Comparison of ENCODE assay signal across 10 cellular contexts in genomic region chr17:42698736-42699414, GRCh38. TPM values are rescaled to one million over a fixed set of nuclear protein-coding genes. Genes with fewer than 3 reads are reported as not detected.
DNase-seq lines count a peak whose midpoint lies in the region; ATAC-seq, FAIRE-seq and TF ChIP-seq lines count a peak whose summit lies in the region.
"Had no signal": no experiment of that assay in that cellular context is flagged by ENCODE, and none has a peak within 500 bp of the region (broad histone marks: within the 10 kb centered on the region; RNA-seq: fewer than 3 reads in every experiment).

No MANE protein-coding gene starts in this region.

- peak; percentile 95 for DNase-seq in AG08395 (ENCODE audit: low spot score)
- peak; percentile 67 for DNase-seq in HT1080 (ENCODE audit: low read depth)
- DNase-seq in GM12878 (ENCODE audit: low read depth, low spot score), result no peak
- DNase-seq in left kidney (ENCODE audit: low read depth, low spot score), result peak; percentile 74
- DNase-seq in LoVo (ENCODE audit: low spot score), result no peak
- DNase-seq: activated CD4-positive, alpha-beta T cell treated with anti-CD3 and anti-CD28 coated beads, Interleukin-2, amount 50 U/mL, for 48 hours had no signal

- TF ChIP-seq RAD21 in GM12878 (IDR thresholded peaks at IDR 0.05; ENCODE audit: insufficient read depth, low read depth, low read length), result no peak

- no peak for TF ChIP-seq CTCF in GM12878 (IDR thresholded peaks at IDR 0.05 in 2 of 3, conservative IDR thresholded peaks at IDR 0.05 in 1 of 3; ENCODE audit: control insufficient read depth in 2 of 3, extremely low read depth in 1 of 3, insufficient read depth in 1 of 3, low read depth in 3 of 3, low read length in 3 of 3)

- SMC1A ChIA-PET in GM12878 (lab: Charles Lee; ENCODE audit: uncharacterized antibody, unreplicated experiment), result no interaction called here

- H3K36me3 ChIP-seq in GM12878 (ENCODE audit: control insufficient read depth in 2 of 2, insufficient read depth in 2 of 2, low read length in 1 of 2), result peaks cover 16 to 40% of the 10 kb centered on the region in 2 experiments

- POLR2A ChIA-PET in GM12878 (lab: Charles Lee), result interaction anchor here (0.6 to 2.4 kb wide), 5 partner anchors 15 to 129 kb away, joined by 3 to 7 read pairs (median 4); partner anchors contain the start of gene TUBG1

- ATAC-seq in GM12878 (no peak), HG03175 (IDR thresholded peaks at IDR 0.05; ENCODE audit: unreplicated experiment) (no peak), GM19455 (IDR thresholded peaks at IDR 0.05; ENCODE audit: unreplicated experiment) (no peak), HG02840 (IDR thresholded peaks at IDR 0.05; ENCODE audit: low FRiP score, unreplicated experiment) (no peak)

- 0 out of 2 replicates have a peak, but pooled peaks have one; percentile 14 for TF ChIP-seq POLR2A in GM12878 (IDR thresholded peaks at IDR 0.05; ENCODE audit: low read depth, low read length)

- CTCF ChIA-PET in GM12878 (lab: Yijun Ruan, JAX), result interaction anchor here (0.6 to 1.5 kb wide), 2 partner anchors 15 to 166 kb away, joined by 3 read pairs; no protein-coding TSS in a partner anchor

- no peaks in the 10 kb centered on the region for H4K20me1 ChIP-seq in GM12878 (ENCODE audit: control insufficient read depth, insufficient read depth)

- no peaks in the 10 kb centered on the region; the same call in 1 of the 2 replicates for H3K79me2 ChIP-seq in GM12878 (ENCODE audit: control insufficient read depth, insufficient read depth, low read length)

- TF ChIP-seq EP300 in GM12878 (IDR thresholded peaks at IDR 0.05; ENCODE audit: borderline replicate concordance in 1 of 2, control insufficient read depth in 1 of 2, low read depth in 2 of 2, low read length in 2 of 2), result no peak

- TSS peak; percentile 85 for BruUV-seq in GM12878 (replicated peaks; lab: Mats Ljungman, UMichigan)

- H3K4me1 ChIP-seq in GM12878 (ENCODE audit: control insufficient read depth, insufficient read depth, low read length), result peaks cover 21% of the 10 kb centered on the region

- H3K9me3 ChIP-seq in GM12878 (replicated peaks; ENCODE audit: control insufficient read depth, insufficient read depth, low read length), result no peaks in the 10 kb centered on the region

- WGBS in GM12878 (ENCODE audit: insufficient coverage, insufficient replicate concordance, low lambda C conversion rate, missing lambda C conversion rate), result 72% methylated on average over 2 of the region's 2 CpGs

- no peak overlapping the region for H2AFZ ChIP-seq in GM12878 (ENCODE audit: control insufficient read depth, low read depth, low read length)

- intact Hi-C loops in GM12878 (cut with micrococcal nuclease; ENCODE audit: unreplicated experiment), result no loop called here

- no peaks in the 10 kb centered on the region for H3K27me3 ChIP-seq in GM12878 (replicated peaks in 1 of 2; ENCODE audit: control insufficient read depth in 2 of 2, insufficient read depth in 2 of 2, low read length in 1 of 2)

- no peak for FAIRE-seq in GM12878 (lab: Jason Lieb, UNC)
- FAIRE-seq: bronchial epithelial cell had no signal

- RAD21 ChIA-PET in GM12878 (lab: Charles Lee; ENCODE audit: unreplicated experiment), result no interaction called here

- in situ Hi-C loops in GM12878 (cut with MboI), result no loop called here

- no peak overlapping the region for H3K27ac ChIP-seq in GM12878 (ENCODE audit: control insufficient read depth, insufficient read depth)

- no peak overlapping the region for H3K9ac ChIP-seq in GM12878 (ENCODE audit: control insufficient read depth, insufficient read depth, low read length)

- H3K4me3 ChIP-seq in GM12878, result no peak overlapping the region

- H3K4me2 ChIP-seq in GM12878 (ENCODE audit: control insufficient read depth, insufficient read depth), result no peak overlapping the region

RNA-seq across cellular contexts. Expression of gene CNTNAP1, which starts 16.5 kb away (rescaled TPM):
- total RNA-seq in HT1080 (2014; rRNA removed; shearing (Covaris generic)), result 8.6 and 9.9 TPM in 2 replicates
- 5.0 and 5.5 TPM in 2 replicates for polyA plus RNA-seq in HT1080 (2015; cell fraction: cytosol; rRNA removed)
- polyA plus RNA-seq in HT1080 (2015; cell fraction: nucleus; rRNA removed), result 62.2 and 70.5 TPM in 2 replicates
- 57.8 and 68.0 TPM in 2 replicates for total RNA-seq in GM12878 (2013; cell fraction: nucleolus; rRNA removed)
- total RNA-seq in GM12878 (2014; rRNA removed), result 11.1 and 12.9 TPM in 2 replicates
- total RNA-seq in GM12878 (2014; rRNA removed; fragmentation: Illumina TruSeq; extraction: Trizol), result 7.4 and 8.0 TPM in 2 replicates
- 26.0 and 29.9 TPM in 2 replicates for total RNA-seq in GM12878 (2021)
- 10.6 TPM for polyA plus RNA-seq in GM12878 (2011; ENCODE audit: low read depth)
- 10.2 and 19.6 TPM in 2 replicates for polyA plus RNA-seq in GM12878 (2011; rRNA removed)
- polyA plus RNA-seq in GM12878 (2011; cell fraction: cytosol; rRNA removed), result 26.2 and 27.3 TPM in 2 replicates
- polyA plus RNA-seq in GM12878 (2011; cell fraction: nucleus; rRNA removed), result 194 and 207 TPM in 2 replicates
- polyA plus RNA-seq in GM12878 (2012), result 22.3 and 24.4 TPM in 2 replicates
- polyA plus RNA-seq in GM12878 (2014; fragmentation: Illumina TruSeq; extraction: Trizol), result 10.6 and 14.1 TPM in 2 replicates
- 1 to 10 TPM in 1 of 2 experiments, under 1 TPM in 1; 0.95 to 1.9 TPM for polyA plus RNA-seq in GM12878 (2014; fragmentation: Nextera tagmentation; extraction: Ambion mirVana)
- polyA plus RNA-seq in GM12878 (2014; rRNA removed), result 22.0 and 26.6 TPM in 2 replicates
- 1 to 10 TPM; 2.5 to 2.7 TPM for polyA plus RNA-seq in GM12878 (2016; fragmentation: Nextera tagmentation; extraction: Ambion mirVana)
- polyA minus RNA-seq in GM12878 (2011; rRNA and poly(A)+ RNA removed), result 12.7 and 16.8 TPM in 2 replicates
- polyA minus RNA-seq in GM12878 (2011; cell fraction: cytosol; rRNA and poly(A)+ RNA removed), result 11.6 and 12.4 TPM in 2 replicates
- polyA minus RNA-seq in GM12878 (2011; cell fraction: nucleus; rRNA and poly(A)+ RNA removed), result 20.2 and 29.2 TPM in 2 replicates

RNA-seq across cellular contexts. Expression of gene CCR10, which starts 17.2 kb away (rescaled TPM):
- total RNA-seq in HT1080 (2014; rRNA removed; shearing (Covaris generic)), result 2.1 and 2.5 TPM in 2 replicates
- polyA plus RNA-seq in HT1080 (2015; cell fraction: cytosol; rRNA removed), result 1.3 and 2.8 TPM in 2 replicates
- 1.1 and 1.2 TPM in 2 replicates for polyA plus RNA-seq in HT1080 (2015; cell fraction: nucleus; rRNA removed)
- total RNA-seq in GM12878 (2013; cell fraction: nucleolus; rRNA removed), result 7.4 TPM in 2 replicates
- total RNA-seq in GM12878 (2014; rRNA removed) (25.2 and 34.2 TPM in 2 replicates), GM12878 (2014; rRNA removed; fragmentation: Illumina TruSeq; extraction: Trizol) (1.7 and 2.3 TPM in 2 replicates), GM12878 (2021) (54.0 and 61.3 TPM in 2 replicates)
- 6.0 TPM for polyA plus RNA-seq in GM12878 (2011; ENCODE audit: low read depth)
- polyA plus RNA-seq in GM12878 (2011; rRNA removed) (1.7 and 2.6 TPM in 2 replicates), GM12878 (2014; fragmentation: Illumina TruSeq; extraction: Trizol) (0.22 and 0.82 TPM in 2 replicates), GM12878 (2014; fragmentation: Nextera tagmentation; extraction: Ambion mirVana) (under 1 TPM; 0.05 to 0.27 TPM), GM12878 (2014; rRNA removed) (21.0 and 30.9 TPM in 2 replicates), GM12878 (2016; fragmentation: Nextera tagmentation; extraction: Ambion mirVana) (10 to 100 TPM; 60.3 to 63.6 TPM)
- polyA plus RNA-seq in GM12878 (2011; cell fraction: cytosol; rRNA removed), result 7.5 and 12.9 TPM in 2 replicates
- polyA plus RNA-seq in GM12878 (2011; cell fraction: nucleus; rRNA removed), result 18.7 and 23.8 TPM in 2 replicates
- 20.8 and 43.4 TPM in 2 replicates for polyA plus RNA-seq in GM12878 (2012)
- polyA minus RNA-seq in GM12878 (2011; rRNA and poly(A)+ RNA removed), result 2.6 and 3.8 TPM in 2 replicates
- polyA minus RNA-seq in GM12878 (2011; cell fraction: cytosol; rRNA and poly(A)+ RNA removed), result 7.2 and 10.8 TPM in 2 replicates
- 7.9 and 15.9 TPM in 2 replicates for polyA minus RNA-seq in GM12878 (2011; cell fraction: nucleus; rRNA and poly(A)+ RNA removed)
- total RNA-seq: bronchial epithelial cell had no signal

RNA-seq across cellular contexts. Expression of gene PLEKHH3, which starts 22.1 kb away (rescaled TPM):
- 14.7 and 15.7 TPM in 2 replicates for total RNA-seq in HT1080 (2014; rRNA removed; shearing (Covaris generic))
- polyA plus RNA-seq in HT1080 (2015; cell fraction: cytosol; rRNA removed), result 11.5 and 13.5 TPM in 2 replicates
- 24.1 and 26.9 TPM in 2 replicates for polyA plus RNA-seq in HT1080 (2015; cell fraction: nucleus; rRNA removed)
- total RNA-seq in GM12878 (2013; cell fraction: nucleolus; rRNA removed), result 39.3 and 53.5 TPM in 2 replicates
- 15.8 and 22.3 TPM in 2 replicates for total RNA-seq in GM12878 (2014; rRNA removed)
- 7.0 and 7.8 TPM in 2 replicates for total RNA-seq in GM12878 (2014; rRNA removed; fragmentation: Illumina TruSeq; extraction: Trizol)
- 35.5 and 38.0 TPM in 2 replicates for total RNA-seq in GM12878 (2021)
- 6.9 TPM for polyA plus RNA-seq in GM12878 (2011; ENCODE audit: low read depth)
- polyA plus RNA-seq in GM12878 (2011; rRNA removed), result 4.0 and 14.0 TPM in 2 replicates
- polyA plus RNA-seq in GM12878 (2011; cell fraction: cytosol; rRNA removed), result 18.7 and 28.9 TPM in 2 replicates
- polyA plus RNA-seq in GM12878 (2011; cell fraction: nucleus; rRNA removed), result 87.8 and 125 TPM in 2 replicates
- polyA plus RNA-seq in GM12878 (2012), result 26.0 and 33.7 TPM in 2 replicates
- 1.5 and 3.9 TPM in 2 replicates for polyA plus RNA-seq in GM12878 (2014; fragmentation: Illumina TruSeq; extraction: Trizol)
- polyA plus RNA-seq in GM12878 (2014; fragmentation: Nextera tagmentation; extraction: Ambion mirVana), result 1 to 10 TPM in 1 of 2 experiments, under 1 TPM in 1; 0.31 to 2.1 TPM
- polyA plus RNA-seq in GM12878 (2014; rRNA removed), result 29.5 and 31.3 TPM in 2 replicates
- 10 to 100 TPM; 10.3 to 11.8 TPM for polyA plus RNA-seq in GM12878 (2016; fragmentation: Nextera tagmentation; extraction: Ambion mirVana)
- polyA minus RNA-seq in GM12878 (2011; rRNA and poly(A)+ RNA removed), result 4.8 and 17.2 TPM in 2 replicates
- 17.5 and 20.7 TPM in 2 replicates for polyA minus RNA-seq in GM12878 (2011; cell fraction: cytosol; rRNA and poly(A)+ RNA removed)
- 15.4 and 25.4 TPM in 2 replicates for polyA minus RNA-seq in GM12878 (2011; cell fraction: nucleus; rRNA and poly(A)+ RNA removed)

RNA-seq across cellular contexts. Expression of gene TUBG2, which starts 39.8 kb away (rescaled TPM):
- total RNA-seq in HT1080 (2014; rRNA removed; shearing (Covaris generic)), result 6.8 and 9.3 TPM in 2 replicates
- polyA plus RNA-seq in HT1080 (2015; cell fraction: cytosol; rRNA removed), result 16.3 and 20.0 TPM in 2 replicates
- 54.2 and 65.1 TPM in 2 replicates for polyA plus RNA-seq in HT1080 (2015; cell fraction: nucleus; rRNA removed)
- 44.1 and 46.6 TPM in 2 replicates for total RNA-seq in GM12878 (2013; cell fraction: nucleolus; rRNA removed)
- total RNA-seq in GM12878 (2014; rRNA removed) (6.0 and 6.8 TPM in 2 replicates), GM12878 (2014; rRNA removed; fragmentation: Illumina TruSeq; extraction: Trizol) (3.8 and 4.7 TPM in 2 replicates), GM12878 (2021) (7.7 and 9.1 TPM in 2 replicates)
- 8.9 TPM for polyA plus RNA-seq in GM12878 (2011; ENCODE audit: low read depth)
- polyA plus RNA-seq in GM12878 (2011; rRNA removed) (12.4 and 14.4 TPM in 2 replicates), GM12878 (2014; fragmentation: Illumina TruSeq; extraction: Trizol) (5.8 and 8.8 TPM in 2 replicates), GM12878 (2014; fragmentation: Nextera tagmentation; extraction: Ambion mirVana) (1 to 10 TPM; 1.2 to 1.8 TPM), GM12878 (2014; rRNA removed) (11.3 and 12.5 TPM in 2 replicates), GM12878 (2016; fragmentation: Nextera tagmentation; extraction: Ambion mirVana) (10 to 100 TPM; 11.3 to 11.9 TPM)
- 17.1 and 21.5 TPM in 2 replicates for polyA plus RNA-seq in GM12878 (2011; cell fraction: cytosol; rRNA removed)
- polyA plus RNA-seq in GM12878 (2011; cell fraction: nucleus; rRNA removed), result 71.5 and 76.2 TPM in 2 replicates
- polyA plus RNA-seq in GM12878 (2012), result 15.4 and 17.1 TPM in 2 replicates
- polyA minus RNA-seq in GM12878 (2011; rRNA and poly(A)+ RNA removed), result 5.3 and 8.6 TPM in 2 replicates
- 2.8 and 4.8 TPM in 2 replicates for polyA minus RNA-seq in GM12878 (2011; cell fraction: cytosol; rRNA and poly(A)+ RNA removed)
- 14.5 and 16.8 TPM in 2 replicates for polyA minus RNA-seq in GM12878 (2011; cell fraction: nucleus; rRNA and poly(A)+ RNA removed)

RNA-seq across cellular contexts. Expression of gene EZH1, which starts 46.0 kb away (rescaled TPM):
- 6.1 and 6.3 TPM in 2 replicates for total RNA-seq in HT1080 (2014; rRNA removed; shearing (Covaris generic))
- 11.7 and 13.3 TPM in 2 replicates for polyA plus RNA-seq in HT1080 (2015; cell fraction: cytosol; rRNA removed)
- polyA plus RNA-seq in HT1080 (2015; cell fraction: nucleus; rRNA removed), result 76.9 and 81.4 TPM in 2 replicates
- total RNA-seq in GM12878 (2013; cell fraction: nucleolus; rRNA removed), result 244 and 246 TPM in 2 replicates
- total RNA-seq in GM12878 (2014; rRNA removed) (16.4 and 21.3 TPM in 2 replicates), GM12878 (2014; rRNA removed; fragmentation: Illumina TruSeq; extraction: Trizol) (15.5 and 17.3 TPM in 2 replicates), GM12878 (2021) (15.7 and 22.1 TPM in 2 replicates)
- polyA plus RNA-seq in GM12878 (2011; ENCODE audit: low read depth), result 18.6 TPM
- polyA plus RNA-seq in GM12878 (2011; rRNA removed) (39.8 and 43.3 TPM in 2 replicates), GM12878 (2014; fragmentation: Illumina TruSeq; extraction: Trizol) (23.7 and 27.1 TPM in 2 replicates), GM12878 (2014; fragmentation: Nextera tagmentation; extraction: Ambion mirVana) (1 to 10 TPM; 6.1 to 6.2 TPM), GM12878 (2014; rRNA removed) (24.7 and 25.4 TPM in 2 replicates), GM12878 (2016; fragmentation: Nextera tagmentation; extraction: Ambion mirVana) (10 to 100 TPM; 14.9 to 15.4 TPM)
- 42.9 and 45.2 TPM in 2 replicates for polyA plus RNA-seq in GM12878 (2011; cell fraction: cytosol; rRNA removed)
- 93.1 and 105 TPM in 2 replicates for polyA plus RNA-seq in GM12878 (2011; cell fraction: nucleus; rRNA removed)
- 22.0 and 26.0 TPM in 2 replicates for polyA plus RNA-seq in GM12878 (2012)
- polyA minus RNA-seq in GM12878 (2011; rRNA and poly(A)+ RNA removed), result 47.1 and 56.8 TPM in 2 replicates
- polyA minus RNA-seq in GM12878 (2011; cell fraction: cytosol; rRNA and poly(A)+ RNA removed), result 13.4 and 20.0 TPM in 2 replicates
- polyA minus RNA-seq in GM12878 (2011; cell fraction: nucleus; rRNA and poly(A)+ RNA removed), result 44.6 and 49.8 TPM in 2 replicates

Comparison
In these comparisons a context has a peak if more than half of its experiments do, and no peak if none do; other contexts are left out.
1. DNase-seq: peak in AG08395 (single experiment), HT1080 (single experiment) and left kidney (single experiment); none in GM12878 (single experiment) and LoVo (single experiment).